Comparison of ENCODE assay signal across 24 cellular contexts in genomic region chr7:102393467-102393866, GRCh38. TPM values are rescaled to one million over a fixed set of nuclear protein-coding genes. Genes with fewer than 3 reads are reported as not detected.
A peak's percentile ranks its signal among the peaks of the same experiment; 100 is the strongest.
DNase-seq lines count a peak whose midpoint lies in the region; ATAC-seq and TF ChIP-seq lines count a peak whose summit lies in the region.
"Had no signal": no experiment of that assay in that cellular context is flagged by ENCODE, and none has a peak within 500 bp of the region (broad histone marks: within the 10 kb centered on the region; RNA-seq: fewer than 3 reads in every experiment).

No MANE protein-coding gene starts in this region.

- H3K27ac Mint-ChIP-seq in activated CD4-positive, alpha-beta T cell treated with anti-CD3 and anti-CD28 coated beads, Interleukin-2, amount 10 ng/mL, durations not matched to agents 24 days and 14 days = no peak overlapping the region
- H3K27ac Mint-ChIP-seq: CD14-positive monocyte had no signal

- H3K9me3 ChIP-seq in SJCRH30 (replicated peaks) = no peaks in the 10 kb centered on the region
- H3K9me3 ChIP-seq in heart left ventricle = no peaks in the 10 kb centered on the region
- H3K9me3 ChIP-seq: esophagus squamous epithelium, left lung had no signal

- H3K4me1 Mint-ChIP-seq in activated CD4-positive, alpha-beta T cell treated with anti-CD3 and anti-CD28 coated beads, Interleukin-2, amount 10 ng/mL, durations not matched to agents 24 days and 14 days = peaks cover 13% of the 10 kb centered on the region

- no peak for TF ChIP-seq CTCF in retinal pigment epithelial cell (conservative IDR thresholded peaks at IDR 0.05; ENCODE audit: low read depth, low read length)
- TF ChIP-seq CTCF in heart left ventricle (IDR thresholded peaks at IDR 0.05) = no peak

- H3K4me3 ChIP-seq in SJCRH30 (no peak overlapping the region), retinal pigment epithelial cell (ENCODE audit: low read length) (no peak overlapping the region), heart left ventricle (no peak overlapping the region)
- H3K4me3 ChIP-seq: esophagus squamous epithelium, left lung had no signal

- H3K4me3 Mint-ChIP-seq in activated CD4-positive, alpha-beta T cell treated with anti-CD3 and anti-CD28 coated beads, Interleukin-2, amount 10 ng/mL, durations not matched to agents 24 days and 14 days = no peak overlapping the region
- H3K4me3 Mint-ChIP-seq: CD14-positive monocyte had no signal

- peaks cover 22% of the 10 kb centered on the region for H3K36me3 ChIP-seq in SJCRH30
- H3K36me3 ChIP-seq in heart left ventricle = peaks cover 0 to 24% (median 13%) of the 10 kb centered on the region in 9 donors

- WGBS in heart left ventricle, 4 donors = 82 to 87% (median 86%) methylated on average over 9 of the region's 9 CpGs

- no peaks in the 10 kb centered on the region for H3K27me3 Mint-ChIP-seq in activated CD4-positive, alpha-beta T cell treated with anti-CD3 and anti-CD28 coated beads, Interleukin-2, amount 10 ng/mL, durations not matched to agents 24 days and 14 days

- no peak for ATAC-seq in GM18511 (IDR thresholded peaks at IDR 0.05; ENCODE audit: unreplicated experiment)
- ATAC-seq in heart left ventricle = no peak
- ATAC-seq: left lung had no signal

- H3K27me3 ChIP-seq in SJCRH30 (no peaks in the 10 kb centered on the region), heart left ventricle (no peaks in the 10 kb centered on the region)
- H3K27me3 ChIP-seq: esophagus squamous epithelium, left lung had no signal

- peak overlapping the region; percentile 26; the same call in 1 of the 2 replicates for H3K27ac ChIP-seq in SJCRH30
- H3K27ac ChIP-seq in heart left ventricle = no peak overlapping the region
- H3K27ac ChIP-seq: esophagus squamous epithelium, left lung had no signal

- peaks cover 24% of the 10 kb centered on the region for H3K36me3 Mint-ChIP-seq in activated CD4-positive, alpha-beta T cell treated with anti-CD3 and anti-CD28 coated beads, Interleukin-2, amount 10 ng/mL, durations not matched to agents 24 days and 14 days (ENCODE audit: low read depth)

- DNase-seq in EL (peak; percentile 67), SJCRH30 (peak in 1 of 2 experiments; percentile 49), islet precursor cell (peak; percentile 95), retinal pigment epithelial cell (ENCODE audit: low read depth) (peak; percentile 88), cerebellar nuclear complex (lab: John Stamatoyannopoulos, UW) (no peak), heart left ventricle (no peak)
- no peak for DNase-seq in activated CD4-positive, alpha-beta T cell treated with anti-CD3 and anti-CD28 coated beads, Interleukin-2, amount 10 ng/mL, durations not matched to agents 24 days and 14 days
- DNase-seq: activated CD4-positive, alpha-beta T cell treated with anti-CD3 and anti-CD28 coated beads for 48 hours; activated CD8-positive, alpha-beta memory T cell treated with anti-CD3 and anti-CD28 coated beads, Interleukin-2, amount 50 U/mL, for 48 hours; activated gamma-delta T cell; amniotic stem cell; caudate nucleus; DMS79; effector CD4-positive, alpha-beta T cell; esophagus squamous epithelium; left lung; RPMI8226; stimulated activated CD4-positive, alpha-beta T cell treated with anti-CD3 and anti-CD28 coated beads, Interleukin-2, amount 100 ng/mL, for 48 hours; SW 1271 had no signal

- H3K4me1 ChIP-seq in SJCRH30 (peaks cover 5% of the 10 kb centered on the region), heart left ventricle (peaks cover 0 to 21% (median 10%) of the 10 kb centered on the region in 12 donors)

- intact Hi-C loops in activated CD4-positive, alpha-beta T cell treated with anti-CD3 and anti-CD28 coated beads, Interleukin-2, amount 10 ng/mL, durations not matched to agents 24 days and 14 days (cut with micrococcal nuclease) = no loop called here
- intact Hi-C loops in heart left ventricle (cut with DNase I) = loop anchor here in 1 of 10 donors (2.0 to 5.0 kb wide), 2 partner anchors 115 to 846 kb away; no protein-coding TSS in a partner anchor

- TF ChIP-seq POLR2A in heart left ventricle (IDR thresholded peaks at IDR 0.05) = no peak

- no peaks in the 10 kb centered on the region for H3K9me3 Mint-ChIP-seq in activated CD4-positive, alpha-beta T cell treated with anti-CD3 and anti-CD28 coated beads, Interleukin-2, amount 10 ng/mL, durations not matched to agents 24 days and 14 days
- H3K9me3 Mint-ChIP-seq: CD14-positive monocyte had no signal

RNA-seq across cellular contexts. Expression of gene PRKRIP1, which starts 2.7 kb away (rescaled TPM):
- total RNA-seq in SJCRH30 (2014; rRNA removed; shearing (Covaris generic)) = 20.0 and 24.4 TPM in 2 replicates
- 26.4 and 31.7 TPM in 2 replicates for total RNA-seq in activated CD4-positive, alpha-beta T cell treated with anti-CD3 and anti-CD28 coated beads, Interleukin-2, amount 10 ng/mL, durations not matched to agents 24 days and 14 days
- 10 to 100 TPM in 5 of 9 donors, 1 to 10 TPM in 4; 7.4 to 15.2 (median 11.4) TPM for total RNA-seq in heart left ventricle
- polyA plus RNA-seq in heart left ventricle = 10 to 100 TPM; 15.1 TPM

RNA-seq across cellular contexts. Expression of gene SPDYE6, which starts 37.2 kb away (rescaled TPM):
- total RNA-seq in SJCRH30 (2014; rRNA removed; shearing (Covaris generic)) = not detected in 2 replicates
- total RNA-seq in activated CD4-positive, alpha-beta T cell treated with anti-CD3 and anti-CD28 coated beads, Interleukin-2, amount 10 ng/mL, durations not matched to agents 24 days and 14 days = not detected in 2 replicates
- not detected for total RNA-seq in heart left ventricle
- polyA plus RNA-seq in heart left ventricle = under 1 TPM in 1 of 2 donors, not detected in 1; 0.15 TPM
- total RNA-seq: esophagus squamous epithelium, left lung, NCI-H460, omental fat pad, urinary bladder had no signal
- polyA plus RNA-seq: urinary bladder had no signal

RNA-seq across cellular contexts. Expression of gene ORAI2, which starts 39.9 kb away (rescaled TPM):
- total RNA-seq in SJCRH30 (2014; rRNA removed; shearing (Covaris generic)) = 24.6 and 25.6 TPM in 2 replicates
- 45.8 and 49.8 TPM in 2 replicates for total RNA-seq in activated CD4-positive, alpha-beta T cell treated with anti-CD3 and anti-CD28 coated beads, Interleukin-2, amount 10 ng/mL, durations not matched to agents 24 days and 14 days
- 10 to 100 TPM in 2 of 9 donors, 1 to 10 TPM in 7; 1.9 to 22.0 (median 4.8) TPM for total RNA-seq in heart left ventricle
- 10 to 100 TPM in 1 of 2 donors, 1 to 10 TPM in 1; 1.1 to 10.6 TPM for polyA plus RNA-seq in heart left ventricle

Comparison
In these comparisons a context has a peak if more than half of its experiments do, and no peak if none do; other contexts are left out.
1. DNase-seq: peak in EL (single experiment), islet precursor cell (single experiment) and retinal pigment epithelial cell (single experiment); none in activated CD4-positive, alpha-beta T cell treated with anti-CD3 and anti-CD28 coated beads, Interleukin-2, amount 10 ng/mL, durations not matched to agents 24 days and 14 days (single experiment), cerebellar nuclear complex (0 of 2) and heart left ventricle (0 of 5).